8 cellular contexts compared by ENCODE assay signal in genomic region chr7:3028071-3028766, GRCh38. TPM values are rescaled to one million over a fixed set of nuclear protein-coding genes. Genes with fewer than 3 reads are reported as not detected.
A peak's percentile ranks its signal among the peaks of the same experiment; 100 is the strongest.
DNase-seq lines count a peak whose midpoint lies in the region; ATAC-seq and TF ChIP-seq lines count a peak whose summit lies in the region.

No MANE protein-coding gene starts in this region.

- H3K27ac Mint-ChIP-seq in brain = peak overlapping the region in 4 of 5 experiments; percentile 18 to 87 (median 50)
- H3K27ac Mint-ChIP-seq in naive B cell = peak overlapping the region in 5 of 6 donors; percentile 59 to 92 (median 74)

- H2AFZ ChIP-seq in ACC112 (ENCODE audit: low read length, unreplicated experiment) = no peak overlapping the region

- peak overlapping the region in 2 of 5 experiments; percentile 18 to 20 for H3K4me3 Mint-ChIP-seq in brain
- H3K4me3 Mint-ChIP-seq in naive B cell = no peak overlapping the region

- no peak for TF ChIP-seq CTCF in brain (conservative IDR thresholded peaks at IDR 0.05)

- peak overlapping the region; percentile 19; the same call in 1 of the 2 replicates for H3K27ac ChIP-seq in ACC112 (ENCODE audit: low read depth, low read length)
- peak overlapping the region; percentile 56 for H3K27ac ChIP-seq in SJSA1
- H3K27ac ChIP-seq in aorta (ENCODE audit: low read depth in 1 of 2, low read length in 2 of 2) = peak overlapping the region in 1 of 2 donors; percentile 67

- H3K4me1 ChIP-seq in ACC112 (ENCODE audit: control insufficient read depth, insufficient read depth, low read length, unreplicated experiment) = no peaks in the 10 kb centered on the region
- peaks cover 25% of the 10 kb centered on the region for H3K4me1 ChIP-seq in SJSA1 (replicated peaks)
- H3K4me1 ChIP-seq in aorta (ENCODE audit: control insufficient read depth in 1 of 2, insufficient read depth in 2 of 2, low read length in 2 of 2) = no peaks in the 10 kb centered on the region

- H3K9me3 ChIP-seq in SJSA1 (replicated peaks) (no peaks in the 10 kb centered on the region; the same call in 1 of the 2 replicates), aorta (ENCODE audit: control insufficient read depth, low read length) (peaks cover 2% of the 10 kb centered on the region)

- 8 to 11% methylated on average over 14 of the region's 14 CpGs for WGBS in aorta, 2 donors

- H3K36me3 ChIP-seq in ACC112 (ENCODE audit: insufficient read depth, low read length) = no peaks in the 10 kb centered on the region
- H3K36me3 ChIP-seq in SJSA1 = no peaks in the 10 kb centered on the region
- H3K36me3 ChIP-seq in aorta (ENCODE audit: control insufficient read depth in 1 of 2, insufficient read depth in 2 of 2, low read length in 1 of 2) = no peaks in the 10 kb centered on the region

- H3K27me3 Mint-ChIP-seq in brain (peaks cover 6% of the 10 kb centered on the region), naive B cell (no peaks in the 10 kb centered on the region)

- H3K36me3 Mint-ChIP-seq in brain (no peaks in the 10 kb centered on the region), naive B cell (peaks cover 38 to 41% of the 10 kb centered on the region in 2 donors)

- H3K4me1 Mint-ChIP-seq in brain (peaks cover 24% of the 10 kb centered on the region), naive B cell (peaks cover 33 to 70% (median 53%) of the 10 kb centered on the region in 3 donors)

- H3K79me2 ChIP-seq in ACC112 (ENCODE audit: control insufficient read depth, insufficient read depth, low read length, unreplicated experiment) = no peaks in the 10 kb centered on the region

- peak; percentile 81 to 91 for DNase-seq in SJSA1 (ENCODE audit: low read depth in 1 of 2, low spot score in 2 of 2)
- no peak for DNase-seq in naive B cell
- peak; percentile 82 to 85 for DNase-seq in aorta
- no peak for DNase-seq in germinal center (ENCODE audit: low spot score)
- DNase-seq in NCI-H2029 (lab: John Stamatoyannopoulos, UW) = no peak

- H3K27me3 ChIP-seq in ACC112 (ENCODE audit: insufficient read depth, low read length) (no peaks in the 10 kb centered on the region), SJSA1 (replicated peaks) (no peaks in the 10 kb centered on the region), aorta (ENCODE audit: control insufficient read depth in 1 of 2, insufficient read depth in 2 of 2, low read length in 1 of 2) (no peaks in the 10 kb centered on the region)

- H3K4me3 ChIP-seq in ACC112 (ENCODE audit: low read depth, low read length) = peak overlapping the region; percentile 29; the same call in 1 of the 2 replicates
- H3K4me3 ChIP-seq in SJSA1 = no peak overlapping the region
- no peak overlapping the region for H3K4me3 ChIP-seq in aorta (ENCODE audit: low read length in 2 of 2)

- peaks cover 15 to 27% (median 19%) of the 10 kb centered on the region in 5 experiments for H3K9me3 Mint-ChIP-seq in brain
- peaks cover 0 to 19% (median 8%) of the 10 kb centered on the region in 7 donors for H3K9me3 Mint-ChIP-seq in naive B cell

- intact Hi-C loops in aorta (cut with DNase I) = no loop called here

- ATAC-seq in naive B cell (ENCODE audit: low read depth in 2 of 2) = no peak
- ATAC-seq in aorta (ENCODE audit: low FRiP score) = no peak
- ATAC-seq in GM18520 (IDR thresholded peaks at IDR 0.05; ENCODE audit: unreplicated experiment) = no peak

RNA-seq across cellular contexts. Expression of gene CARD11, which starts 15.4 kb away (rescaled TPM):
- 0.22 and 0.50 TPM in 2 replicates for total RNA-seq in SJSA1 (2014; rRNA removed; shearing (Covaris generic))
- polyA plus RNA-seq in brain (ENCODE audit: insufficient read depth, low read depth, low replicate concordance) (7.4 TPM), naive B cell (ENCODE audit: low read depth in 6 of 6) (10 to 100 TPM in 5 of 6 donors, 1 to 10 TPM in 1; 9.4 to 55.3 (median 17.5) TPM), aorta (1 to 10 TPM in 1 of 2 donors, under 1 TPM in 1; 0.18 to 1.3 TPM)
- total RNA-seq in aorta = 1 to 10 TPM; 1.8 to 1.9 TPM

Comparison
In these comparisons a context has a peak if more than half of its experiments do, and no peak if none do; other contexts are left out.
1. DNase-seq: peak in SJSA1 (2 of 2) and aorta (2 of 2); none in naive B cell (single experiment), germinal center (single experiment) and NCI-H2029 (single experiment).